ENCODE assay signal across 15 cellular contexts in the genomic region with DNA sequence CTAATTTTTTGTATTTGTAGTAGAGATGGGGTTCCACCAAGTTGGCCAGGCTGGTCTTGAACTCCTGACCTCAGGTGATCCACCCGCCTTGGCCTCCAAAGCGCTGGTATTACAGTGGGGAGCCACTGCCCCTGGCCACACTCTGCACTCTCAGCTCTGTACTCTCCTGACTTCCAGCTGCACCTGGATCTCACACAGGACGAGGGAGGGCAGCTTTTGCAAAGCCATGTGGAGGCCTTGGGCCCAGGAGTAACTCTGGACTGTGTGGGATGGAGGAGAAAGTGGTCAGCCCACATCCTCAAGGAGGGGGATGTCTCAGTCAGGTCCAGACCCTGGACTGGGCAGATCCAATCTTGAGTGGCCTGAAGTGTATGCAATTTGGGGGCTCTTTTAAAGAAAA. TPM values are rescaled to one million over a fixed set of nuclear protein-coding genes. Genes with fewer than 3 reads are reported as not detected.
"Had no signal": no experiment of that assay in that cellular context is flagged by ENCODE, and none has a peak within 500 bp of the region (broad histone marks: within the 10 kb centered on the region; RNA-seq: fewer than 3 reads in every experiment).

No MANE protein-coding gene starts in this region.

- H3K36me3 Mint-ChIP-seq: activated naive CD8-positive, alpha-beta T cell; immature natural killer cell; naive thymus-derived CD8-positive, alpha-beta T cell; stimulated activated effector memory CD8-positive, alpha-beta T cell treated with anti-CD3 and anti-CD28 coated beads, Interleukin-12 subunit alpha, Interleukin-12 subunit beta, amount 100 ng/mL, for 72 hours had no signal

- H3K9me3 ChIP-seq: breast epithelium, esophagus squamous epithelium, mucosa of descending colon, ovary, tibial nerve had no signal

- H3K27ac Mint-ChIP-seq: activated CD4-positive, alpha-beta memory T cell treated with anti-CD3 and anti-CD28 coated beads, Interleukin-2, amount 10 ng/mL, durations not matched to agents 7 days and 5 days; activated naive CD8-positive, alpha-beta T cell; activated T-helper 2 cell treated with anti-CD3 and anti-CD28 coated beads, Interferon-gamma antibody, Interleukin-2, Interleukin-4, amounts not matched to agents 10 μg/mL and 5 μg/mL and 100 μg/mL, durations not matched to agents 14 hours and 24 hours and 36 hours; immature natural killer cell; naive thymus-derived CD8-positive, alpha-beta T cell; stimulated activated effector memory CD8-positive, alpha-beta T cell treated with anti-CD3 and anti-CD28 coated beads, Interleukin-12 subunit alpha, Interleukin-12 subunit beta, amount 100 ng/mL, for 72 hours had no signal

- H3K9me3 Mint-ChIP-seq: activated CD4-positive, alpha-beta memory T cell treated with anti-CD3 and anti-CD28 coated beads, Interleukin-2, amount 10 ng/mL, durations not matched to agents 7 days and 5 days; activated T-helper 2 cell treated with anti-CD3 and anti-CD28 coated beads, Interferon-gamma antibody, Interleukin-2, Interleukin-4, amounts not matched to agents 10 μg/mL and 5 μg/mL and 100 μg/mL, durations not matched to agents 14 hours and 24 hours and 36 hours; immature natural killer cell; stimulated activated effector memory CD8-positive, alpha-beta T cell treated with anti-CD3 and anti-CD28 coated beads, Interleukin-12 subunit alpha, Interleukin-12 subunit beta, amount 100 ng/mL, for 72 hours had no signal

- H3K27ac ChIP-seq: breast epithelium, esophagus squamous epithelium, ovary, SJCRH30, tibial nerve had no signal

- ATAC-seq: left colon; mucosa of descending colon; naive thymus-derived CD8-positive, alpha-beta T cell; stimulated activated effector memory CD8-positive, alpha-beta T cell treated with anti-CD3 and anti-CD28 coated beads, Interleukin-12 subunit alpha, Interleukin-12 subunit beta, amount 100 ng/mL, for 72 hours had no signal

- H3K27me3 ChIP-seq: breast epithelium, esophagus squamous epithelium, ovary, tibial nerve had no signal

- H3K4me3 ChIP-seq: breast epithelium, esophagus squamous epithelium, mucosa of descending colon, ovary, SJCRH30, smooth muscle cell, tibial nerve had no signal

- DNase-seq: esophagus squamous epithelium, foreskin fibroblast, immature natural killer cell, left colon, mucosa of descending colon, SJCRH30 had no signal

- H3K36me3 ChIP-seq: breast epithelium, esophagus squamous epithelium, ovary, SJCRH30, tibial nerve had no signal

- H3K4me3 Mint-ChIP-seq: activated CD4-positive, alpha-beta memory T cell treated with anti-CD3 and anti-CD28 coated beads, Interleukin-2, amount 10 ng/mL, durations not matched to agents 7 days and 5 days; activated naive CD8-positive, alpha-beta T cell; immature natural killer cell; naive thymus-derived CD8-positive, alpha-beta T cell; stimulated activated effector memory CD8-positive, alpha-beta T cell treated with anti-CD3 and anti-CD28 coated beads, Interleukin-12 subunit alpha, Interleukin-12 subunit beta, amount 100 ng/mL, for 72 hours had no signal

- H3K27me3 Mint-ChIP-seq: activated CD4-positive, alpha-beta memory T cell treated with anti-CD3 and anti-CD28 coated beads, Interleukin-2, amount 10 ng/mL, durations not matched to agents 7 days and 5 days; activated naive CD8-positive, alpha-beta T cell had no signal

- H3K4me1 ChIP-seq: breast epithelium, esophagus squamous epithelium, SJCRH30, tibial nerve had no signal

- H3K4me1 Mint-ChIP-seq: activated CD4-positive, alpha-beta memory T cell treated with anti-CD3 and anti-CD28 coated beads, Interleukin-2, amount 10 ng/mL, durations not matched to agents 7 days and 5 days; immature natural killer cell; naive thymus-derived CD8-positive, alpha-beta T cell; stimulated activated effector memory CD8-positive, alpha-beta T cell treated with anti-CD3 and anti-CD28 coated beads, Interleukin-12 subunit alpha, Interleukin-12 subunit beta, amount 100 ng/mL, for 72 hours had no signal

RNA-seq across cellular contexts. Expression of gene NAT8L, which starts 23.0 kb away (rescaled TPM):
- total RNA-seq: smooth muscle cell had no signal
- polyA plus RNA-seq: immature natural killer cell; naive thymus-derived CD8-positive, alpha-beta T cell; smooth muscle cell had no signal
